10 cellular contexts compared by ENCODE assay signal in the genomic region with DNA sequence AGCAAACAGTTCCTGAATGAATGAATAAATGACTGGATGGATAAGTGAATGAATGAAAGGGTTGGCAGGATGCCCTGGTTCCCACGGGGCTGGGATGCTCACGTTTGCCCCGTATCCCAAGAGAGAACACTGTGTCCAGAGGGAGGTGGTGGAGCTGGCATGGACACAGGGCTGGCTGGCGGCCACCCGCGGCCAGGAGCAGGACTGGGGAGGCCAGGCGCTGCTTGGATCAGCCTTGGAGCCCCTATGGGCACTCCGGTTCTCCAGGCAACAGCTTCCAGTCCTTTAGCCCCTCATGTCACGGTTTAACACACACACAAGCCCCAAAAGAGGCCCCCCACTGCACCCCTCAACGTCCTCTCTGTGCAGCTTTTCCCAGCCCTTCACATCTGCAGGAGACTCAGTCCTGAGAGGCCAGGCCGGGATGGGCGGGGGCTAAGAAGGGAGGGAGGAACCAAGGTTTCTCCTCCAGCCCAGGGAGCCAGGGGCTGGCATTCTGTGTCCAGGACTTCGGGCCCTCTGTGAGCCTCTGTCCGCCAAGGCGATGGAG.
DNase-seq lines count a peak whose midpoint lies in the region; TF ChIP-seq lines count a peak whose summit lies in the region.
"Had no signal": no experiment of that assay in that cellular context is flagged by ENCODE, and none has a peak within 500 bp of the region (broad histone marks: within the 10 kb centered on the region; RNA-seq: fewer than 3 reads in every experiment).

No MANE protein-coding gene starts in this region.

- H3K23ac ChIP-seq in trophoblast cell (ENCODE audit: low read length) = no peak overlapping the region

- intact Hi-C loops in CD4-positive, alpha-beta memory T cell (cut with micrococcal nuclease) = no loop called here

- H3K4me3 ChIP-seq in right atrium auricular region (peak overlapping the region in 1 of 2 donors; percentile 36), trophoblast cell (ENCODE audit: low read depth, low read length) (no peak overlapping the region)
- H3K4me3 ChIP-seq in CD4-positive, alpha-beta memory T cell (ENCODE audit: low read length in 2 of 2) = no peak overlapping the region

- peak overlapping the region; percentile 88 to 93 for H3K27ac ChIP-seq in right atrium auricular region
- H3K27ac ChIP-seq in trophoblast cell (ENCODE audit: low read depth, low read length) = no peak overlapping the region
- H3K27ac ChIP-seq in CD4-positive, alpha-beta memory T cell (ENCODE audit: low read depth, low read length) = no peak overlapping the region

- no peak overlapping the region for H3K9ac ChIP-seq in trophoblast cell (ENCODE audit: low read length)

- POLR2A ChIA-PET in CD4-positive, alpha-beta memory T cell (lab: Charles Lee; ENCODE audit: partially characterized antibody) = no interaction called here

- no CpG with 5 or more reads among the region's 15 CpGs for WGBS in trophoblast cell (ENCODE audit: extremely low coverage, insufficient coverage, insufficient read length)

- peaks cover 0 to 2% (median 0%) of the 10 kb centered on the region in 8 donors for H3K9me3 Mint-ChIP-seq in CD4-positive, alpha-beta memory T cell
- H3K9me3 Mint-ChIP-seq: activated T-cell treated with anti-CD3 and anti-CD28 coated beads, Interleukin-2, amount 50 U/mL, for 24 hours had no signal

- H3K4me1 Mint-ChIP-seq in CD4-positive, alpha-beta memory T cell = peaks cover 0 to 8% (median 1%) of the 10 kb centered on the region in 4 donors

- H3K4me2 ChIP-seq in trophoblast cell (ENCODE audit: low read length) = no peak overlapping the region

- H2AFZ ChIP-seq in trophoblast cell (ENCODE audit: insufficient read depth, low read length, poor library complexity) = no peak overlapping the region

- DNase-seq in AG08395 (ENCODE audit: low spot score) = peak; percentile 37
- DNase-seq in anterior cingulate cortex (lab: John Stamatoyannopoulos, UW) = peak in 47 of 58 donors; percentile 5 to 86 (median 50)
- DNase-seq in right atrium auricular region (ENCODE audit: low spot score) = peak; percentile 83
- no peak for DNase-seq in trophoblast cell
- DNase-seq in NCI-H146 (lab: John Stamatoyannopoulos, UW) = no peak
- no peak for DNase-seq in COLO829 (ENCODE audit: low spot score)
- no peak for DNase-seq in CD4-positive, alpha-beta memory T cell
- no peak for DNase-seq in activated naive CD4-positive, alpha-beta T cell (lab: John Stamatoyannopoulos, UW)
- DNase-seq: activated T-cell treated with anti-CD3 and anti-CD28 coated beads, Interleukin-2, amount 50 U/mL, for 24 hours; NCI-H2081 had no signal

- peak overlapping the region; percentile 34 for H2AK5ac ChIP-seq in trophoblast cell (ENCODE audit: low read length)

- H2BK120ac ChIP-seq in trophoblast cell (ENCODE audit: insufficient read depth, low read length, poor library complexity) = peak overlapping the region; percentile 4

- H3K27me3 ChIP-seq in right atrium auricular region (no peaks in the 10 kb centered on the region), trophoblast cell (ENCODE audit: insufficient read depth, low read length) (no peaks in the 10 kb centered on the region)
- H3K27me3 ChIP-seq in CD4-positive, alpha-beta memory T cell (ENCODE audit: insufficient read depth, low read length) = no peaks in the 10 kb centered on the region

- no peak overlapping the region for H3K4ac ChIP-seq in trophoblast cell (ENCODE audit: low read depth, low read length)

- H4K8ac ChIP-seq in trophoblast cell (ENCODE audit: low read depth, low read length) = no peak overlapping the region

- H3K4me1 ChIP-seq in right atrium auricular region = peaks cover 0 to 51% of the 10 kb centered on the region in 2 donors
- peaks cover 17 to 25% of the 10 kb centered on the region in 2 experiments for H3K4me1 ChIP-seq in trophoblast cell (ENCODE audit: control insufficient read depth in 1 of 2, insufficient read depth in 2 of 2, low read length in 2 of 2)
- H3K4me1 ChIP-seq in CD4-positive, alpha-beta memory T cell (ENCODE audit: insufficient read depth, low read length) = no peaks in the 10 kb centered on the region

- H4K12ac ChIP-seq in trophoblast cell (ENCODE audit: low read depth, low read length) = no peak overlapping the region

- H3K27ac Mint-ChIP-seq in CD4-positive, alpha-beta memory T cell = no peak overlapping the region
- H3K27ac Mint-ChIP-seq: activated T-cell treated with anti-CD3 and anti-CD28 coated beads, Interleukin-2, amount 50 U/mL, for 24 hours had no signal

- no peak overlapping the region for H3K14ac ChIP-seq in trophoblast cell (ENCODE audit: low read length)

- H2BK5ac ChIP-seq in trophoblast cell (ENCODE audit: low read depth, low read length, poor library complexity) = no peak overlapping the region

- TF ChIP-seq CTCF in right atrium auricular region (IDR thresholded peaks at IDR 0.05) = no peak

- H3K4me3 Mint-ChIP-seq in CD4-positive, alpha-beta memory T cell = no peak overlapping the region
- H3K4me3 Mint-ChIP-seq: activated T-cell treated with anti-CD3 and anti-CD28 coated beads, Interleukin-2, amount 50 U/mL, for 24 hours had no signal

- no peak overlapping the region for H3K18ac ChIP-seq in trophoblast cell (ENCODE audit: low read length)

- CTCF ChIA-PET in CD4-positive, alpha-beta memory T cell (lab: Charles Lee; ENCODE audit: partially characterized antibody) = no interaction called here

- H3K36me3 ChIP-seq in right atrium auricular region (no peaks in the 10 kb centered on the region), trophoblast cell (ENCODE audit: control insufficient read depth in 1 of 2, insufficient read depth in 2 of 2, low read length in 2 of 2) (no peaks in the 10 kb centered on the region)
- no peaks in the 10 kb centered on the region for H3K36me3 ChIP-seq in CD4-positive, alpha-beta memory T cell (ENCODE audit: insufficient read depth, low read length)

- H3K79me2 ChIP-seq in trophoblast cell (ENCODE audit: control insufficient read depth, insufficient read depth, low read length, poor library complexity) = peaks cover 3% of the 10 kb centered on the region

- peak overlapping the region; percentile 5 for H2BK12ac ChIP-seq in trophoblast cell (ENCODE audit: low read length)

- H4K91ac ChIP-seq in trophoblast cell (ENCODE audit: low read depth, low read length) = no peak overlapping the region

- H3K27me3 Mint-ChIP-seq in CD4-positive, alpha-beta memory T cell = peaks cover 10 to 19% of the 10 kb centered on the region in 2 donors

- H3K79me1 ChIP-seq in trophoblast cell (ENCODE audit: low read length) = peaks cover 11% of the 10 kb centered on the region

- H3K9me3 ChIP-seq in right atrium auricular region = no peaks in the 10 kb centered on the region
- H3K9me3 ChIP-seq in trophoblast cell (ENCODE audit: insufficient read depth, low read depth, low read length) = peaks cover 2% of the 10 kb centered on the region
- H3K9me3 ChIP-seq in CD4-positive, alpha-beta memory T cell (ENCODE audit: control insufficient read depth in 1 of 2, low read length in 2 of 2) = no peaks in the 10 kb centered on the region

- H3K36me3 Mint-ChIP-seq in CD4-positive, alpha-beta memory T cell = no peaks in the 10 kb centered on the region

Comparison
In these comparisons a context has a peak if more than half of its experiments do, and no peak if none do; other contexts are left out.
1. DNase-seq: peak in AG08395 (single experiment), anterior cingulate cortex (47 of 58) and right atrium auricular region (single experiment); none in trophoblast cell (0 of 2), NCI-H146 (single experiment), COLO829 (single experiment), CD4-positive, alpha-beta memory T cell (0 of 5) and activated naive CD4-positive, alpha-beta T cell (0 of 4).
2. H3K27ac ChIP-seq: peak in right atrium auricular region (2 of 2); none in trophoblast cell (single experiment) and CD4-positive, alpha-beta memory T cell (single experiment).